ENCODE assay signal across 30 cellular contexts in genomic region chr2:208369091-208369490, GRCh38. TPM values are rescaled to one million over a fixed set of nuclear protein-coding genes. Genes with fewer than 3 reads are reported as not detected.
A peak's percentile ranks its signal among the peaks of the same experiment; 100 is the strongest.
DNase-seq lines count a peak whose midpoint lies in the region.
"Had no signal": no experiment of that assay in that cellular context is flagged by ENCODE, and none has a peak within 500 bp of the region (broad histone marks: within the 10 kb centered on the region; RNA-seq: fewer than 3 reads in every experiment).

No MANE protein-coding gene starts in this region.

- H3K18ac ChIP-seq in mesenchymal stem cell (ENCODE audit: low read depth in 1 of 2, low read length in 2 of 2): no peak overlapping the region

- no peaks in the 10 kb centered on the region for H3K4me1 ChIP-seq in mesenchymal stem cell (ENCODE audit: control insufficient read depth, insufficient read depth, low read depth, low read length)
- H3K4me1 ChIP-seq: Caco-2, psoas muscle had no signal

- H3K4me2 ChIP-seq in mesenchymal stem cell (ENCODE audit: low read length, poor library complexity, severe bottlenecking): no peak overlapping the region
- H3K4me2 ChIP-seq: BLaER1 treated with 17β-estradiol and CSF1 and Interleukin-3, amounts not matched to agents 10 nM and 100 nM had no signal

- H3K23ac ChIP-seq in mesenchymal stem cell (ENCODE audit: low read length in 2 of 2): no peak overlapping the region

- H3K36me3 ChIP-seq in mesenchymal stem cell (ENCODE audit: control insufficient read depth in 1 of 2, insufficient read depth in 2 of 2, low read depth in 1 of 2, low read length in 2 of 2): no peaks in the 10 kb centered on the region
- H3K36me3 ChIP-seq: BLaER1 treated with 17β-estradiol and CSF1 and Interleukin-3, amounts not matched to agents 10 nM and 100 nM; neutrophil had no signal

- no peak overlapping the region for H2BK12ac ChIP-seq in mesenchymal stem cell (ENCODE audit: low read length in 2 of 2)

- DNase-seq in EH (ENCODE audit: low read depth) (peak; percentile 25), RPMI7951 (ENCODE audit: low read depth) (peak; percentile 50), fibroblast of peridontal ligament (ENCODE audit: extremely low read depth) (peak; percentile 17), mesenchymal stem cell (peak; percentile 58), Kasumi-1 (lab: John Stamatoyannopoulos, UW) (no peak), SKM-1 (lab: John Stamatoyannopoulos, UW; ENCODE audit: unreplicated experiment) (no peak)
- DNase-seq in activated CD4-positive, alpha-beta T cell treated with anti-CD3 and anti-CD28 coated beads, Interleukin-2, amount 50 U/mL, for 4 hours: no peak
- DNase-seq in activated CD4-positive, alpha-beta T cell treated with anti-CD3 and anti-CD28 coated beads for 1 hour: no peak
- DNase-seq: activated CD4-positive, alpha-beta memory T cell treated with anti-CD3 and anti-CD28 coated beads, Interleukin-2, amount 10 ng/mL, durations not matched to agents 7 days and 5 days; activated CD4-positive, CD25-positive, alpha-beta regulatory T cell; activated effector memory CD4-positive, alpha-beta T cell treated with Interleukin-2 at 50 U/mL for 16 hours; Caco-2; DMS79 treated with DMSO at 0.1 percent for 48 hours; glutamatergic neuron; H9; NCI-H2029 treated with DMSO at 0.1 percent for 48 hours; psoas muscle; SHP77; small intestine; stimulated activated CD4-positive, alpha-beta T cell treated with anti-CD3 and anti-CD28 coated beads, Interleukin-1b, Interleukin-23, amount 100 ng/mL, for 48 hours; substantia nigra had no signal

- H3K4ac ChIP-seq in mesenchymal stem cell (ENCODE audit: low read depth in 1 of 2, low read length in 2 of 2): no peak overlapping the region

- no peak overlapping the region for H4K91ac ChIP-seq in mesenchymal stem cell (ENCODE audit: low read length)

- no peak overlapping the region for H2AFZ ChIP-seq in mesenchymal stem cell (ENCODE audit: low read depth, low read length)

- H3K14ac ChIP-seq in mesenchymal stem cell (ENCODE audit: low read length in 2 of 2): no peak overlapping the region

- no peak overlapping the region for H4K8ac ChIP-seq in mesenchymal stem cell (ENCODE audit: low read length)

- H3K4me3 ChIP-seq in mesenchymal stem cell (ENCODE audit: insufficient read depth in 1 of 2, low read depth in 1 of 2, low read length in 2 of 2): no peak overlapping the region
- H3K4me3 ChIP-seq: BLaER1 treated with 17β-estradiol and CSF1 and Interleukin-3, amounts not matched to agents 10 nM and 100 nM; GM12878; psoas muscle had no signal

- H3K9me3 ChIP-seq in mesenchymal stem cell (ENCODE audit: control insufficient read depth, low read length): no peaks in the 10 kb centered on the region
- H3K9me3 ChIP-seq: neutrophil had no signal

- H3K27ac ChIP-seq in mesenchymal stem cell (ENCODE audit: low read length, poor library complexity, severe bottlenecking): no peak overlapping the region
- H3K27ac ChIP-seq: BLaER1 treated with 17β-estradiol and CSF1 and Interleukin-3, amounts not matched to agents 10 nM and 100 nM; neutrophil; psoas muscle had no signal

- no peak overlapping the region for H2BK120ac ChIP-seq in mesenchymal stem cell (ENCODE audit: low read depth, low read length)

- 100% methylated on average over 1 of the region's 2 CpGs for WGBS in mesenchymal stem cell

- H2AK5ac ChIP-seq in mesenchymal stem cell (ENCODE audit: low read length, severe bottlenecking): no peak overlapping the region

- H3K9ac ChIP-seq in mesenchymal stem cell (ENCODE audit: low read length): no peak overlapping the region
- H3K9ac ChIP-seq: BLaER1 treated with 17β-estradiol and CSF1 and Interleukin-3, amounts not matched to agents 10 nM and 100 nM had no signal

- no peaks in the 10 kb centered on the region for H3K79me1 ChIP-seq in mesenchymal stem cell (replicated peaks; ENCODE audit: low read length, poor library complexity, severe bottlenecking)

- H2BK5ac ChIP-seq in mesenchymal stem cell (ENCODE audit: low read depth, low read length, poor library complexity, severe bottlenecking): no peak overlapping the region

- no peak overlapping the region for H2BK15ac ChIP-seq in mesenchymal stem cell (ENCODE audit: low read depth, poor library complexity, severe bottlenecking)

- H3K27me3 ChIP-seq in mesenchymal stem cell (ENCODE audit: control insufficient read depth in 1 of 2, insufficient read depth in 1 of 2, low read length in 2 of 2): no peaks in the 10 kb centered on the region
- H3K27me3 ChIP-seq: BLaER1 treated with 17β-estradiol and CSF1 and Interleukin-3, amounts not matched to agents 10 nM and 100 nM; neutrophil had no signal

RNA-seq across cellular contexts. Expression of gene PTH2R, which starts 37.5 kb away (rescaled TPM):
- not detected in 2 replicates for total RNA-seq in RPMI7951 (2014; rRNA removed; shearing (Covaris generic))
- polyA plus RNA-seq in mesenchymal stem cell (2013, experiment 1 of 2): not detected
- polyA plus RNA-seq in mesenchymal stem cell (2013, experiment 2 of 2): not detected
- total RNA-seq: chondrocyte, kidney epithelial cell, myocyte, NCI-H460, ureter had no signal
- polyA plus RNA-seq: esophagus had no signal

Comparison
In these comparisons a context has a peak if more than half of its experiments do, and no peak if none do; other contexts are left out.
1. DNase-seq: peak in EH (single experiment), RPMI7951 (single experiment), fibroblast of peridontal ligament (single experiment) and mesenchymal stem cell (single experiment); none in activated CD4-positive, alpha-beta T cell treated with anti-CD3 and anti-CD28 coated beads, Interleukin-2, amount 50 U/mL, for 4 hours (0 of 2), Kasumi-1 (0 of 2), activated CD4-positive, alpha-beta T cell treated with anti-CD3 and anti-CD28 coated beads for 1 hour (single experiment) and SKM-1 (single experiment).